22 cellular contexts compared by ENCODE assay signal in the genomic region with DNA sequence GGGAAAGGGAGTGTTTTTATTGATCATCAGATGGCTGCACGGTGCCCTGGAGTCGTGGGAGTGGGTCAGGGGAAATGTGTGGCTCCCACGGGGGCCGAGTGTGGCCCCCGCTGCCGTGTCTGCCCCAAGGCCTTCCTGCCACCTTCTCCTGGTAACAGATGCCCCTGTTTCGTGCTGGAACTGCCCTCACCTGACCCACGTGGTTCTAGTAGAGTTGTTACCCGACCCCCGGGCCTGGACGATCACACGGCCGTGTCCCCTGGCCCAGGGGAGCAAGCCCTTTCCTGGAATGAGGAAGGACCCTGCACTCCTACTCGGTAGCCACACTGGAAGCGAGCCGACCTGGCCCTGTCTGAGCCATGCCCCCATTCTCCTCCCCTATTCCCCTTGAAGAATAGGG. TPM values are rescaled to one million over a fixed set of nuclear protein-coding genes. Genes with fewer than 3 reads are reported as not detected.
"Had no signal": no experiment of that assay in that cellular context is flagged by ENCODE, and none has a peak within 500 bp of the region (broad histone marks: within the 10 kb centered on the region; RNA-seq: fewer than 3 reads in every experiment).

No MANE protein-coding gene starts in this region.

- DNase-seq: cortex of kidney; effector memory CD8-positive, alpha-beta T cell; head of caudate nucleus; natural killer cell; occipital lobe; ovary; psoas muscle; right cardiac atrium; spleen; stimulated activated CD4-positive, alpha-beta T cell treated with anti-CD3 and anti-CD28 coated beads, Interleukin-2, amount 100 ng/mL, for 48 hours; stimulated activated naive B cell treated with anti-CD40 and anti-IgM and Interleukin-4, amounts not matched to agents 10 μg/mL and 1 μg/mL and 100 μg/mL, for 72 hours; upper lobe of right lung had no signal

- H3K9me3 Mint-ChIP-seq: effector memory CD8-positive, alpha-beta T cell; memory B cell; natural killer cell; stimulated activated naive CD8-positive, alpha-beta T cell treated with anti-CD3 and anti-CD28 coated beads, Interleukin-15, Interleukin-2, amounts not matched to agents 100 ng/mL and 50 ng/mL, for 24 hours had no signal

- H3K36me3 Mint-ChIP-seq: memory B cell; natural killer cell; stimulated activated naive B cell treated with anti-CD40 and anti-IgM and Interleukin-4, amounts not matched to agents 10 μg/mL and 1 μg/mL and 100 μg/mL, for 72 hours had no signal

- H3K4me1 ChIP-seq: psoas muscle, upper lobe of right lung had no signal

- H3K27ac Mint-ChIP-seq: effector memory CD8-positive, alpha-beta T cell; memory B cell; natural killer cell; stimulated activated naive B cell treated with anti-CD40 and anti-IgM and Interleukin-4, amounts not matched to agents 10 μg/mL and 1 μg/mL and 100 μg/mL, for 72 hours; stimulated activated naive CD8-positive, alpha-beta T cell treated with anti-CD3 and anti-CD28 coated beads, Interleukin-15, Interleukin-2, amounts not matched to agents 100 ng/mL and 50 ng/mL, for 24 hours had no signal

- FAIRE-seq: frontal cortex, keratinocyte had no signal

- H3K4me3 ChIP-seq: lung, ovary, psoas muscle, skin epidermis, spleen, thoracic aorta, tibial nerve, upper lobe of right lung, vagina had no signal

- H3K36me3 ChIP-seq: ovary, spleen, thoracic aorta, tibial nerve, upper lobe of right lung, vagina had no signal

- H3K4me1 Mint-ChIP-seq: memory B cell, natural killer cell had no signal

- H3K27me3 ChIP-seq: ovary, tibial nerve, upper lobe of right lung, vagina had no signal

- H3K27me3 Mint-ChIP-seq: stimulated activated naive CD8-positive, alpha-beta T cell treated with anti-CD3 and anti-CD28 coated beads, Interleukin-15, Interleukin-2, amounts not matched to agents 100 ng/mL and 50 ng/mL, for 24 hours had no signal

- H3K27ac ChIP-seq: ovary, psoas muscle, skin epidermis, spleen, thoracic aorta, tibial nerve, upper lobe of right lung, vagina had no signal

- H3K4me3 Mint-ChIP-seq: effector memory CD8-positive, alpha-beta T cell; memory B cell; natural killer cell; stimulated activated naive B cell treated with anti-CD40 and anti-IgM and Interleukin-4, amounts not matched to agents 10 μg/mL and 1 μg/mL and 100 μg/mL, for 72 hours; stimulated activated naive CD8-positive, alpha-beta T cell treated with anti-CD3 and anti-CD28 coated beads, Interleukin-15, Interleukin-2, amounts not matched to agents 100 ng/mL and 50 ng/mL, for 24 hours had no signal

- H3K9me3 ChIP-seq: ovary, psoas muscle, thoracic aorta, tibial nerve, upper lobe of right lung, vagina had no signal

- ATAC-seq: effector memory CD8-positive, alpha-beta T cell; natural killer cell; psoas muscle; right cardiac atrium; stimulated activated naive B cell treated with anti-CD40 and anti-IgM and Interleukin-4, amounts not matched to agents 10 μg/mL and 1 μg/mL and 100 μg/mL, for 72 hours; upper lobe of right lung had no signal

RNA-seq across cellular contexts. Expression of a gene that starts 53.2 kb away (rescaled TPM):
- polyA plus RNA-seq: keratinocyte, liver had no signal
